In the genomic region with DNA sequence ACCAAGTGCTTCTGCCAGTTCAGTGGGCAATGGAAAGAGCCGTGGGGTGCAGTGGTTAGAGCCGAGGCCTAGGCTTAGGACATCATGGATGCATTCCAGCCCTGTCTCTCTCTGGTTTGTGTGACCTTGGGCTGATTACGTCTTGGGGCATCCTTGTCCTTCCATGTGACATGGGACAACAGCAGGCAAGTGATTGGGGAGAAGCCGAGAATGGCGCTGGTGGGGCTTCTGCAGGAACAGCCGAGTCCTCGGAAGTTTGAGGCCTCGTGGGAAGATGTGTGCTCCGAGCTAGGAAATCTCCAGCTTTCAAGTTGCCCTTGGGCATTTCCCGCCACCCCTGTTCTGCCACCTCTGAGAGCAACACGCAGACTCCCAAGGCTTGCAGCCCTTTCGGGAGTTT, we compare ENCODE assay signal across 17 cellular contexts. TPM values are rescaled to one million over a fixed set of nuclear protein-coding genes. Genes with fewer than 3 reads are reported as not detected.
DNase-seq lines count a peak whose midpoint lies in the region; ATAC-seq and TF ChIP-seq lines count a peak whose summit lies in the region.
"Had no signal": no experiment of that assay in that cellular context is flagged by ENCODE, and none has a peak within 500 bp of the region (broad histone marks: within the 10 kb centered on the region; RNA-seq: fewer than 3 reads in every experiment).

No MANE protein-coding gene starts in this region.

- no peaks in the 10 kb centered on the region for H3K9me3 ChIP-seq in right cardiac atrium (ENCODE audit: control insufficient read depth, low read length)
- no peaks in the 10 kb centered on the region for H3K9me3 ChIP-seq in hepatocyte (ENCODE audit: low read depth)
- H3K9me3 ChIP-seq: BLaER1, Peyer's patch had no signal

- H3K27ac ChIP-seq in right cardiac atrium (ENCODE audit: low read length) (peak overlapping the region; percentile 36), hepatocyte (peak overlapping the region; percentile 51)
- H3K27ac ChIP-seq: BLaER1 had no signal

- no peaks in the 10 kb centered on the region for H3K9me3 Mint-ChIP-seq in CD14-positive monocyte
- no peaks in the 10 kb centered on the region for H3K9me3 Mint-ChIP-seq in activated CD4-positive, alpha-beta T cell treated with anti-CD3 and anti-CD28 coated beads for 36 hours (ENCODE audit: low read depth)

- POLR2A ChIA-PET in activated CD4-positive, alpha-beta T cell treated with anti-CD3 and anti-CD28 coated beads for 36 hours (lab: Charles Lee), result no interaction called here

- H3K27me3 ChIP-seq in right cardiac atrium (ENCODE audit: control insufficient read depth, insufficient read depth) (no peaks in the 10 kb centered on the region), hepatocyte (no peaks in the 10 kb centered on the region)
- H3K27me3 ChIP-seq: BLaER1, Peyer's patch had no signal

- intact Hi-C loops in right cardiac atrium (cut with DNase I) (no loop called here), Right ventricle myocardium superior (cut with DNase I) (no loop called here), posterior vena cava (cut with DNase I) (no loop called here), CD14-positive monocyte (cut with micrococcal nuclease) (no loop called here)
- intact Hi-C loops in activated CD4-positive, alpha-beta T cell treated with anti-CD3 and anti-CD28 coated beads for 36 hours (cut with DNase I, micrococcal nuclease), result no loop called here

- DNase-seq in right cardiac atrium, result no peak
- no peak for DNase-seq in Right ventricle myocardium superior
- no peak for DNase-seq in hepatocyte (ENCODE audit: low spot score)
- DNase-seq in posterior vena cava (ENCODE audit: low spot score), result peak; percentile 52
- no peak for DNase-seq in MV-4-11 (lab: John Stamatoyannopoulos, UW)
- DNase-seq in activated T-cell treated with anti-CD3 and anti-CD28 coated beads, Interleukin-2, amount 50 U/mL, for 1 hour, result no peak
- DNase-seq in CD14-positive monocyte (ENCODE audit: low spot score), result no peak
- DNase-seq in activated CD4-positive, alpha-beta T cell treated with anti-CD3 and anti-CD28 coated beads for 36 hours, result no peak
- DNase-seq: 8988T, H7, Karpas-422, NCI-H187 treated with DMSO at 0.1 percent for 48 hours, NCI-H774, Peyer's patch, SHP77 treated with DMSO at 0.1 percent for 48 hours had no signal

- H4K20me1 ChIP-seq in hepatocyte (ENCODE audit: insufficient read depth, poor library complexity, severe bottlenecking), result no peaks in the 10 kb centered on the region
- H4K20me1 ChIP-seq: BLaER1 had no signal

- WGBS in right cardiac atrium, result 71% methylated on average over 12 of the region's 12 CpGs
- 88% methylated on average over 12 of the region's 12 CpGs for WGBS in hepatocyte (ENCODE audit: low lambda C conversion rate, missing lambda C conversion rate)

- ATAC-seq in right cardiac atrium (no peak), Right ventricle myocardium superior (ENCODE audit: poor library complexity) (no peak)
- no peak for ATAC-seq in activated CD4-positive, alpha-beta T cell treated with anti-CD3 and anti-CD28 coated beads for 36 hours

- H3K4me2 ChIP-seq in hepatocyte, result no peak overlapping the region
- H3K4me2 ChIP-seq: BLaER1 had no signal

- H2AFZ ChIP-seq in hepatocyte, result no peak overlapping the region

- no peaks in the 10 kb centered on the region for H3K4me1 Mint-ChIP-seq in CD14-positive monocyte
- peaks cover 18% of the 10 kb centered on the region for H3K4me1 Mint-ChIP-seq in activated CD4-positive, alpha-beta T cell treated with anti-CD3 and anti-CD28 coated beads for 36 hours

- no peaks in the 10 kb centered on the region for H3K36me3 ChIP-seq in hepatocyte (replicated peaks; ENCODE audit: insufficient read depth, low read depth)
- H3K36me3 ChIP-seq: BLaER1, Peyer's patch had no signal

- H3K27me3 Mint-ChIP-seq in CD14-positive monocyte (ENCODE audit: low read depth in 3 of 3), result peaks cover 5 to 13% (median 12%) of the 10 kb centered on the region in 3 donors
- H3K27me3 Mint-ChIP-seq in activated CD4-positive, alpha-beta T cell treated with anti-CD3 and anti-CD28 coated beads for 36 hours, result no peaks in the 10 kb centered on the region

- peaks cover 38% of the 10 kb centered on the region for H3K4me1 ChIP-seq in right cardiac atrium (ENCODE audit: control insufficient read depth, insufficient read depth, low read length)
- peaks cover 10% of the 10 kb centered on the region for H3K4me1 ChIP-seq in hepatocyte (ENCODE audit: insufficient read depth)

- H3K27ac Mint-ChIP-seq in CD14-positive monocyte, result no peak overlapping the region
- H3K27ac Mint-ChIP-seq in activated CD4-positive, alpha-beta T cell treated with anti-CD3 and anti-CD28 coated beads for 36 hours, result no peak overlapping the region

- no peak overlapping the region for H3K4me3 ChIP-seq in right cardiac atrium (ENCODE audit: low read length)
- no peak overlapping the region for H3K4me3 ChIP-seq in hepatocyte
- H3K4me3 ChIP-seq: BLaER1, Peyer's patch had no signal

- TF ChIP-seq CTCF in hepatocyte (IDR thresholded peaks at IDR 0.05; ENCODE audit: poor library complexity) (no peak), CD14-positive monocyte (IDR thresholded peaks at IDR 0.05) (no peak)

- H3K79me2 ChIP-seq in hepatocyte, result peaks cover 21% of the 10 kb centered on the region

- H3K9me2 ChIP-seq in hepatocyte (replicated peaks; ENCODE audit: insufficient read depth), result no peaks in the 10 kb centered on the region

- CTCF ChIA-PET in activated CD4-positive, alpha-beta T cell treated with anti-CD3 and anti-CD28 coated beads for 36 hours (lab: Charles Lee), result no interaction called here

- H3K36me3 Mint-ChIP-seq in CD14-positive monocyte, result no peaks in the 10 kb centered on the region
- H3K36me3 Mint-ChIP-seq in activated CD4-positive, alpha-beta T cell treated with anti-CD3 and anti-CD28 coated beads for 36 hours (ENCODE audit: low read depth), result no peaks in the 10 kb centered on the region

- no peak overlapping the region for H3K4me3 Mint-ChIP-seq in CD14-positive monocyte
- no peak overlapping the region for H3K4me3 Mint-ChIP-seq in activated CD4-positive, alpha-beta T cell treated with anti-CD3 and anti-CD28 coated beads for 36 hours

RNA-seq across cellular contexts. Expression of a gene that starts 16.6 kb away (rescaled TPM):
- total RNA-seq in right cardiac atrium (100 to 1,000 TPM; 158 to 236 (median 207) TPM), Right ventricle myocardium superior (99.7 TPM), hepatocyte (9.5 and 12.8 TPM in 2 replicates), posterior vena cava (10 to 100 TPM; 41.4 to 65.8 TPM)
- polyA plus RNA-seq in right cardiac atrium (120 TPM), hepatocyte (21.5 and 25.1 TPM in 2 replicates), CD14-positive monocyte (not detected)
- 1 to 10 TPM; 1.4 to 2.3 TPM for total RNA-seq in activated CD4-positive, alpha-beta T cell treated with anti-CD3 and anti-CD28 coated beads for 36 hours
- total RNA-seq: NCI-H460 had no signal
